In genomic region chr3:143298886-143299535, GRCh38 we compare ENCODE assay signal across 18 cellular contexts.
DNase-seq lines count a peak whose midpoint lies in the region; ATAC-seq, FAIRE-seq and TF ChIP-seq lines count a peak whose summit lies in the region.
"Had no signal": no experiment of that assay in that cellular context is flagged by ENCODE, and none has a peak within 500 bp of the region (broad histone marks: within the 10 kb centered on the region; RNA-seq: fewer than 3 reads in every experiment).

No MANE protein-coding gene starts in this region.

- H3K9me3 Mint-ChIP-seq in naive B cell = no peaks in the 10 kb centered on the region
- H3K9me3 Mint-ChIP-seq: HFFc6 had no signal

- TF ChIP-seq POLR2A in GM12891 (IDR thresholded peaks at IDR 0.05; ENCODE audit: low read depth, low read length) = no peak
- no peak for TF ChIP-seq POLR2A in GM18505 (IDR thresholded peaks at IDR 0.05; ENCODE audit: borderline replicate concordance, extremely low read depth, insufficient read depth, insufficient read length)

- no peaks in the 10 kb centered on the region for H3K36me3 Mint-ChIP-seq in naive B cell

- no peaks in the 10 kb centered on the region for H3K9me3 ChIP-seq in upper lobe of right lung
- H3K9me3 ChIP-seq: BE2C, colonic mucosa, tibial nerve had no signal

- intact Hi-C loops in upper lobe of right lung (cut with DNase I) = no loop called here

- no peak for DNase-seq in GM12891 (ENCODE audit: insufficient read length, low spot score)
- DNase-seq in Jurkat, Clone E6-1 (ENCODE audit: low read depth, low spot score) = peak; percentile 69
- DNase-seq in NOMO-1 treated with DMSO at 0.1 percent for 48 hours (lab: John Stamatoyannopoulos, UW; ENCODE audit: unreplicated experiment) = peak; percentile 87
- no peak for DNase-seq in naive B cell
- DNase-seq in NCI-H2107 treated with DMSO at 0.1 percent for 48 hours (lab: John Stamatoyannopoulos, UW; ENCODE audit: unreplicated experiment) = no peak
- DNase-seq in upper lobe of right lung = no peak
- DNase-seq: activated CD4-positive, alpha-beta T cell treated with anti-CD3 and anti-CD28 coated beads for 1 hour; activated CD8-positive, alpha-beta memory T cell treated with anti-CD3 and anti-CD28 coated beads, Interleukin-2, amount 50 U/mL, for 4 hours; BE2C; colonic mucosa; HFFc6; NCI-H1092 treated with DMSO at 0.1 percent for 48 hours; stimulated activated CD4-positive, alpha-beta T cell treated with anti-CD3 and anti-CD28 coated beads, Interleukin-12 subunit alpha, Interleukin-12 subunit beta, amount 100 ng/mL, for 4 hours; stimulated activated naive CD4-positive, alpha-beta T cell; T-helper 17 cell had no signal

- no peak overlapping the region for H3K4me3 ChIP-seq in Jurkat, Clone E6-1 (ENCODE audit: low read length)
- H3K4me3 ChIP-seq in upper lobe of right lung = no peak overlapping the region
- H3K4me3 ChIP-seq: colonic mucosa, tibial nerve had no signal

- no peak overlapping the region for H3K4me3 Mint-ChIP-seq in naive B cell
- H3K4me3 Mint-ChIP-seq: HFFc6, T-helper 17 cell had no signal

- H3K36me3 ChIP-seq in upper lobe of right lung = no peaks in the 10 kb centered on the region
- H3K36me3 ChIP-seq: BE2C, colonic mucosa, tibial nerve had no signal

- H3K27ac Mint-ChIP-seq in naive B cell = peak overlapping the region in 4 of 6 donors; percentile 28 to 81 (median 55)
- H3K27ac Mint-ChIP-seq: HFFc6, T-helper 17 cell had no signal

- H3K27me3 Mint-ChIP-seq in naive B cell = no peaks in the 10 kb centered on the region
- H3K27me3 Mint-ChIP-seq: T-helper 17 cell had no signal

- H3K4me1 ChIP-seq in upper lobe of right lung = no peaks in the 10 kb centered on the region
- H3K4me1 ChIP-seq: BE2C, colonic mucosa, tibial nerve had no signal

- H3K27me3 ChIP-seq in upper lobe of right lung = no peaks in the 10 kb centered on the region
- H3K27me3 ChIP-seq: BE2C, colonic mucosa, tibial nerve had no signal

- peak; percentile 21 to 64 for ATAC-seq in naive B cell (ENCODE audit: low read depth in 2 of 2)
- ATAC-seq in upper lobe of right lung = no peak
- no peak for ATAC-seq in GM18505 (IDR thresholded peaks at IDR 0.05; ENCODE audit: unreplicated experiment)
- ATAC-seq: T-helper 17 cell had no signal

- no peak for TF ChIP-seq CTCF in upper lobe of right lung (IDR thresholded peaks at IDR 0.05)

- FAIRE-seq in GM12891 (lab: Jason Lieb, UNC) = no peak
- FAIRE-seq: GM18507 had no signal

- no peak overlapping the region for H3K27ac ChIP-seq in upper lobe of right lung
- H3K27ac ChIP-seq: colonic mucosa, tibial nerve had no signal

- H3K4me1 Mint-ChIP-seq in naive B cell = peaks cover 16 to 18% (median 18%) of the 10 kb centered on the region in 3 donors

TF ChIP-seq in GM12891, 5 proteins besides CTCF, POLR2A, EP300 and RAD21:
- no peak for TF ChIP-seq POU2F2 (IDR thresholded peaks at IDR 0.05; ENCODE audit: low read depth, low read length)
- TF ChIP-seq SPI1 (IDR thresholded peaks at IDR 0.05; ENCODE audit: low read depth, low read length) = peak; percentile 49; the same call in 1 of the 2 replicates

Comparison
In these comparisons a context has a peak if more than half of its experiments do, and no peak if none do; other contexts are left out.
1. DNase-seq: peak in Jurkat, Clone E6-1 (single experiment) and NOMO-1 treated with DMSO at 0.1 percent for 48 hours (single experiment); none in GM12891 (single experiment), naive B cell (single experiment), NCI-H2107 treated with DMSO at 0.1 percent for 48 hours (single experiment) and upper lobe of right lung (single experiment).
2. ATAC-seq: peak in naive B cell (2 of 2); none in upper lobe of right lung (single experiment) and GM18505 (single experiment).